Comparison of ENCODE assay signal across 16 cellular contexts in the genomic region with DNA sequence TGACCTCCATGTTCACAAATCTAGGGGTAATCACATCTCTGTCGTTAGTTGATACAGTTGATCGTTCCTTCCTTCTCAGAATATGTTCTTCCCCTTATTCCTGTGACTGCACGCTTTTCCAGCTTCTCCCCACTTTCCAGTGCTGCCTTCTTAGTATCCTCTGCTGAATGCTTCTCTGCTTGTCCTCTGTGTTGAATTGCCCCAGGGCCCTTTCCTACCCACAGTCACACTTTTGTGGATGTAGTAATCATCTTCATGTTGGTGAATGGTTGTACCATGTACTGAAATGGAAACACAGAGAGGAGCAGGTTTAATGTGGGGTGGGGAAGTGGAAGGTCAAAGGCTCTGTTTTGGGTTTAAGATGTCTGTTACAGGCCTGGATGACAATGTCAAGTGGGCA.
"Had no signal": no experiment of that assay in that cellular context is flagged by ENCODE, and none has a peak within 500 bp of the region (broad histone marks: within the 10 kb centered on the region; RNA-seq: fewer than 3 reads in every experiment).

No MANE protein-coding gene starts in this region.

- H3K4me3 ChIP-seq: gastroesophageal sphincter, heart left ventricle, left lung, tibial artery, uterus had no signal

- DNase-seq: activated CD4-positive, alpha-beta T cell treated with anti-CD3 and anti-CD28 coated beads for 1 hour; activated CD4-positive, alpha-beta T cell treated with anti-CD3 and anti-CD28 coated beads, Interleukin-2, amount 50 U/mL, for 48 hours; activated T-cell treated with anti-CD3 and anti-CD28 coated beads for 4 hours; erythroblast; heart left ventricle; left lung; occipital lobe; posterior cingulate gyrus; retina; stimulated activated naive CD8-positive, alpha-beta T cell treated with anti-CD3 and anti-CD28 coated beads, Interleukin-15, Interleukin-2, amounts not matched to agents 100 U/mL and 50 U/mL, for 24 hours; substantia nigra; tibial artery; uterus; WERI-Rb-1 had no signal

- ATAC-seq: gastroesophageal sphincter; heart left ventricle; stimulated activated naive CD8-positive, alpha-beta T cell treated with anti-CD3 and anti-CD28 coated beads, Interleukin-15, Interleukin-2, amounts not matched to agents 100 U/mL and 50 U/mL, for 24 hours had no signal

- H3K27me3 ChIP-seq: gastroesophageal sphincter, heart left ventricle, left lung, tibial artery, uterus had no signal

- H3K4me3 Mint-ChIP-seq: activated naive CD8-positive, alpha-beta T cell had no signal

- H3K36me3 ChIP-seq: gastroesophageal sphincter, heart left ventricle, left lung, tibial artery, uterus, WERI-Rb-1 had no signal

- H3K27ac Mint-ChIP-seq: activated naive CD8-positive, alpha-beta T cell had no signal

- H3K27ac ChIP-seq: gastroesophageal sphincter, heart left ventricle, left lung, tibial artery, uterus, WERI-Rb-1 had no signal

- H3K4me1 ChIP-seq: gastroesophageal sphincter, heart left ventricle, left lung, tibial artery, uterus had no signal

- H3K9me3 ChIP-seq: uterus had no signal
